23 cellular contexts compared by ENCODE assay signal in the genomic region with DNA sequence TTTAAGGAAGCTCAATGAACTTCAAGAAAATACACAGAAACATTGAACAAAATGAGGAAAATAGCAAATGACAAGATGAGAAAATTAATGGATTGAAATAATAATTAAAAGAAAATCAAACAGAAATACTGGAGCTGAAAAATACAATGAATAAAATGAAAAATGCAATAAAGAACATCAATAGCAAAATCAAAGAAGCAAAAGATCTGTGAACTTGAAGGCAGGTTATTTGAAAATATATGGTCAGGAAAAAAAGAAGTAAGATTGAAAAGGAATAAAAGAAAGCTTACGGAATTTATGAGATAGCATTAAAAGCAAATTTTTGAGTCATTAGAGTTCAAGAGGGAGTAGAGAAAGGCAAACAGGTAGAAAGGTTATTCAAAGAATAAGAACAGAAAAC.
"Had no signal": no experiment of that assay in that cellular context is flagged by ENCODE, and none has a peak within 500 bp of the region (broad histone marks: within the 10 kb centered on the region; RNA-seq: fewer than 3 reads in every experiment).

No MANE protein-coding gene starts in this region.

- H2AFZ ChIP-seq: neural progenitor cell had no signal

- DNase-seq: cortex of kidney; effector memory CD8-positive, alpha-beta T cell; gastrocnemius medialis; head of caudate nucleus; kidney; midbrain; naive thymus-derived CD4-positive, alpha-beta T cell; sigmoid colon; spleen; stimulated activated CD4-positive, alpha-beta T cell treated with anti-CD3 and anti-CD28 coated beads, Interleukin-4, amount 100 ng/mL, for 4 hours; stimulated activated naive CD8-positive, alpha-beta T cell treated with anti-CD3 and anti-CD28 coated beads, Interleukin-15, Interleukin-2, amounts not matched to agents 100 U/mL and 50 U/mL, for 24 hours; substantia nigra; testis; tibial artery had no signal

- H3K4me1 ChIP-seq: prostate gland, testis had no signal

- H3K4me3 ChIP-seq: gastrocnemius medialis, lung, neural progenitor cell, prostate gland, right atrium auricular region, sigmoid colon, spleen, testis, tibial artery had no signal

- H3K27ac Mint-ChIP-seq: effector memory CD8-positive, alpha-beta T cell; memory B cell; naive thymus-derived CD4-positive, alpha-beta T cell; nephron; neural progenitor cell; stimulated activated memory B cell treated with anti-CD40 and anti-IgM and Interleukin-4, amounts not matched to agents 10 μg/mL and 1 μg/mL and 100 μg/mL, for 72 hours; type B pancreatic cell had no signal

- H3K9ac ChIP-seq: neural progenitor cell had no signal

- H3K27me3 ChIP-seq: gastrocnemius medialis, neural progenitor cell, right atrium auricular region, sigmoid colon, spleen, testis, tibial artery had no signal

- H3K4me2 ChIP-seq: neural progenitor cell had no signal

- H3K4me3 Mint-ChIP-seq: effector memory CD8-positive, alpha-beta T cell; memory B cell; naive thymus-derived CD4-positive, alpha-beta T cell; nephron; neural progenitor cell; stimulated activated memory B cell treated with anti-CD40 and anti-IgM and Interleukin-4, amounts not matched to agents 10 μg/mL and 1 μg/mL and 100 μg/mL, for 72 hours; type B pancreatic cell had no signal

- H3K27me3 Mint-ChIP-seq: effector memory CD8-positive, alpha-beta T cell; memory B cell; naive thymus-derived CD4-positive, alpha-beta T cell; stimulated activated memory B cell treated with anti-CD40 and anti-IgM and Interleukin-4, amounts not matched to agents 10 μg/mL and 1 μg/mL and 100 μg/mL, for 72 hours; type B pancreatic cell had no signal

- H3K9me3 ChIP-seq: prostate gland, testis had no signal

- H3K27ac ChIP-seq: gastrocnemius medialis, neural progenitor cell, prostate gland, right atrium auricular region, sigmoid colon, spleen, testis, tibial artery had no signal

- ATAC-seq: effector memory CD8-positive, alpha-beta T cell; gastrocnemius medialis; left lobe of liver; naive thymus-derived CD4-positive, alpha-beta T cell; stimulated activated memory B cell treated with anti-CD40 and anti-IgM and Interleukin-4, amounts not matched to agents 10 μg/mL and 1 μg/mL and 100 μg/mL, for 72 hours; stimulated activated naive CD8-positive, alpha-beta T cell treated with anti-CD3 and anti-CD28 coated beads, Interleukin-15, Interleukin-2, amounts not matched to agents 100 U/mL and 50 U/mL, for 24 hours had no signal

- FAIRE-seq: kidney had no signal

- H3K36me3 ChIP-seq: gastrocnemius medialis, prostate gland, right atrium auricular region, sigmoid colon, tibial artery had no signal
